ENCODE assay signal across 21 cellular contexts in genomic region chr5:35138232-35138631, GRCh38.
DNase-seq lines count a peak whose midpoint lies in the region; TF ChIP-seq lines count a peak whose summit lies in the region.
"Had no signal": no experiment of that assay in that cellular context is flagged by ENCODE, and none has a peak within 500 bp of the region (broad histone marks: within the 10 kb centered on the region; RNA-seq: fewer than 3 reads in every experiment).

No MANE protein-coding gene starts in this region.

- no peak overlapping the region for H4K91ac ChIP-seq in mesenchymal stem cell (ENCODE audit: low read length)

- no peak overlapping the region for H2BK12ac ChIP-seq in mesenchymal stem cell (ENCODE audit: low read length in 2 of 2)

- H3K9me3 ChIP-seq in mesenchymal stem cell (ENCODE audit: control insufficient read depth, low read length): no peaks in the 10 kb centered on the region
- H3K9me3 ChIP-seq: sigmoid colon, testis had no signal

- no peaks in the 10 kb centered on the region for H3K27me3 ChIP-seq in mesenchymal stem cell (ENCODE audit: control insufficient read depth in 1 of 2, insufficient read depth in 1 of 2, low read length in 2 of 2)
- H3K27me3 ChIP-seq: sigmoid colon, testis had no signal

- no peak overlapping the region for H3K4me3 ChIP-seq in AG10803 (ENCODE audit: low read length)
- no peak overlapping the region for H3K4me3 ChIP-seq in cardiac fibroblast (replicated peaks in 1 of 2; ENCODE audit: low read depth in 2 of 2, low read length in 2 of 2)
- H3K4me3 ChIP-seq in mesenchymal stem cell (ENCODE audit: insufficient read depth in 1 of 2, low read depth in 1 of 2, low read length in 2 of 2): no peak overlapping the region
- H3K4me3 ChIP-seq: dorsolateral prefrontal cortex, sigmoid colon, testis had no signal

- no peak overlapping the region for H3K27ac ChIP-seq in mesenchymal stem cell (ENCODE audit: low read length, poor library complexity, severe bottlenecking)
- H3K27ac ChIP-seq: dorsolateral prefrontal cortex, parathyroid adenoma, sigmoid colon, testis had no signal

- H3K14ac ChIP-seq in mesenchymal stem cell (ENCODE audit: low read length in 2 of 2): no peak overlapping the region

- H3K4me1 ChIP-seq in mesenchymal stem cell (ENCODE audit: control insufficient read depth, insufficient read depth, low read depth, low read length): no peaks in the 10 kb centered on the region
- H3K4me1 ChIP-seq: sigmoid colon, testis had no signal

- TF ChIP-seq CTCF in AG10803 (conservative IDR thresholded peaks at IDR 0.05; ENCODE audit: low read length) (no peak), cardiac fibroblast (IDR thresholded peaks at IDR 0.05; ENCODE audit: low read depth, low read length) (no peak), GM13977 (IDR thresholded peaks at IDR 0.05; ENCODE audit: extremely low read depth, insufficient read depth, missing control alignments) (no peak)

- in situ Hi-C loops in GM13977 (cut with MboI; ENCODE audit: low pct_unique_long_range_greater_than_20kb, low sequenced_read_pairs, unreplicated experiment): no loop called here

- H2BK120ac ChIP-seq in mesenchymal stem cell (ENCODE audit: low read depth, low read length): no peak overlapping the region

- peak overlapping the region; percentile 33 for H3K9ac ChIP-seq in mesenchymal stem cell (ENCODE audit: low read length)
- H3K9ac ChIP-seq: parathyroid adenoma had no signal

- DNase-seq in AG10803 (ENCODE audit: low read depth) (peak; percentile 93), HT1080 (ENCODE audit: low read depth) (peak; percentile 45), cardiac fibroblast (ENCODE audit: low read depth in 2 of 2) (peak; percentile 15 to 61), mesenchymal stem cell (peak; percentile 58), activated gamma-delta T cell (lab: John Stamatoyannopoulos, UW) (no peak), cerebellum (ENCODE audit: low spot score) (no peak), Kasumi-1 (lab: John Stamatoyannopoulos, UW) (no peak), GM13977 (ENCODE audit: low spot score) (no peak)
- DNase-seq: ACHN; activated naive CD8-positive, alpha-beta T cell treated with anti-CD3 and anti-CD28 coated beads for 36 hours; CD4-positive, alpha-beta memory T cell; dorsolateral prefrontal cortex; left colon; MM.1S; NCI-H2227 treated with DMSO at 0.1 percent for 48 hours; NCI-H748 treated with DMSO at 0.1 percent for 48 hours; sigmoid colon; stimulated activated CD4-positive, alpha-beta T cell treated with anti-CD3 and anti-CD28 coated beads, Interleukin-2, amount 100 ng/mL, for 24 hours; stimulated activated naive B cell treated with anti-CD40 and anti-IgM and Interleukin-4, amounts not matched to agents 10 μg/mL and 1 μg/mL and 100 μg/mL, for 72 hours; testis had no signal

- WGBS in mesenchymal stem cell: no CpG with 5 or more reads among the region's 1 CpG

- no peak overlapping the region for H3K23ac ChIP-seq in mesenchymal stem cell (ENCODE audit: low read length in 2 of 2)

- H2BK5ac ChIP-seq in mesenchymal stem cell (ENCODE audit: low read depth, low read length, poor library complexity, severe bottlenecking): no peak overlapping the region

- H3K36me3 ChIP-seq in mesenchymal stem cell (ENCODE audit: control insufficient read depth in 1 of 2, insufficient read depth in 2 of 2, low read depth in 1 of 2, low read length in 2 of 2): no peaks in the 10 kb centered on the region
- H3K36me3 ChIP-seq: sigmoid colon had no signal

- no peak overlapping the region for H2AK5ac ChIP-seq in mesenchymal stem cell (ENCODE audit: low read length, severe bottlenecking)

- H4K8ac ChIP-seq in mesenchymal stem cell (ENCODE audit: low read length): no peak overlapping the region

- H3K4ac ChIP-seq in mesenchymal stem cell (ENCODE audit: low read depth in 1 of 2, low read length in 2 of 2): no peak overlapping the region

- no peak overlapping the region for H2AFZ ChIP-seq in mesenchymal stem cell (ENCODE audit: low read depth, low read length)
- H2AFZ ChIP-seq: parathyroid adenoma had no signal

- no peaks in the 10 kb centered on the region for H3K79me1 ChIP-seq in mesenchymal stem cell (replicated peaks; ENCODE audit: low read length, poor library complexity, severe bottlenecking)

- no peak overlapping the region for H3K18ac ChIP-seq in mesenchymal stem cell (ENCODE audit: low read depth in 1 of 2, low read length in 2 of 2)

- no peak overlapping the region for H2BK15ac ChIP-seq in mesenchymal stem cell (ENCODE audit: low read depth, poor library complexity, severe bottlenecking)

- H3K4me2 ChIP-seq in mesenchymal stem cell (ENCODE audit: low read length, poor library complexity, severe bottlenecking): no peak overlapping the region

Comparison
In these comparisons a context has a peak if more than half of its experiments do, and no peak if none do; other contexts are left out.
1. DNase-seq: peak in AG10803 (single experiment), HT1080 (single experiment), cardiac fibroblast (2 of 2) and mesenchymal stem cell (single experiment); none in activated gamma-delta T cell (single experiment), cerebellum (single experiment), Kasumi-1 (0 of 2) and GM13977 (single experiment).